Comparison of ENCODE assay signal across 10 cellular contexts in genomic region chr3:30511524-30512278, GRCh38.
A peak's percentile ranks its signal among the peaks of the same experiment; 100 is the strongest.
DNase-seq lines count a peak whose midpoint lies in the region; ATAC-seq and TF ChIP-seq lines count a peak whose summit lies in the region.
"Had no signal": no experiment of that assay in that cellular context is flagged by ENCODE, and none has a peak within 500 bp of the region (broad histone marks: within the 10 kb centered on the region; RNA-seq: fewer than 3 reads in every experiment).

No MANE protein-coding gene starts in this region.

- no peak overlapping the region for H3K27ac Mint-ChIP-seq in natural killer cell treated with Interleukin-12 subunit alpha and Interleukin-12 subunit beta and Interleukin-15 and Interleukin-18, amount 100 ng/mL, for 72 hours

- no peaks in the 10 kb centered on the region for H3K36me3 Mint-ChIP-seq in natural killer cell treated with Interleukin-12 subunit alpha and Interleukin-12 subunit beta and Interleukin-15 and Interleukin-18, amount 100 ng/mL, for 72 hours

- H3K4me1 Mint-ChIP-seq in natural killer cell treated with Interleukin-12 subunit alpha and Interleukin-12 subunit beta and Interleukin-15 and Interleukin-18, amount 100 ng/mL, for 72 hours (ENCODE audit: low read depth in 2 of 2): no peaks in the 10 kb centered on the region

- H3K27me3 ChIP-seq in neutrophil: no peaks in the 10 kb centered on the region
- H3K27me3 ChIP-seq: testis had no signal

- H3K4me3 Mint-ChIP-seq in natural killer cell treated with Interleukin-12 subunit alpha and Interleukin-12 subunit beta and Interleukin-15 and Interleukin-18, amount 100 ng/mL, for 72 hours: no peak overlapping the region

- DNase-seq in COLO829 (ENCODE audit: low spot score) (peak; percentile 56), NCI-H460 (ENCODE audit: extremely low read depth, low read depth) (peak; percentile 80), dermis blood vessel endothelial cell (peak; percentile 54), NCI-H187 (lab: John Stamatoyannopoulos, UW) (no peak)
- no peak for DNase-seq in natural killer cell treated with Interleukin-12 subunit alpha and Interleukin-12 subunit beta and Interleukin-15 and Interleukin-18, amount 100 ng/mL, for 72 hours (ENCODE audit: low spot score)
- no peak for DNase-seq in activated CD8-positive, alpha-beta memory T cell treated with anti-CD3 and anti-CD28 coated beads for 24 hours
- DNase-seq: activated T-cell treated with anti-CD3 and anti-CD28 coated beads, Interleukin-2, amount 50 U/mL, for 1 hour; testis had no signal

- no peaks in the 10 kb centered on the region for H3K36me3 ChIP-seq in neutrophil

- ATAC-seq in natural killer cell treated with Interleukin-12 subunit alpha and Interleukin-12 subunit beta and Interleukin-15 and Interleukin-18, amount 100 ng/mL, for 72 hours: no peak
- ATAC-seq in GM21390 (IDR thresholded peaks at IDR 0.05; ENCODE audit: unreplicated experiment): no peak

- peak overlapping the region; percentile 64 for H3K27ac ChIP-seq in neutrophil

- H3K9me3 Mint-ChIP-seq in natural killer cell treated with Interleukin-12 subunit alpha and Interleukin-12 subunit beta and Interleukin-15 and Interleukin-18, amount 100 ng/mL, for 72 hours: no peaks in the 10 kb centered on the region

- no peak for TF ChIP-seq CTCF in neutrophil (IDR thresholded peaks at IDR 0.05)

- H3K4me3 ChIP-seq in neutrophil (ENCODE audit: low read depth in 1 of 2, low read length in 1 of 2): no peak overlapping the region
- H3K4me3 ChIP-seq: testis had no signal

- no peaks in the 10 kb centered on the region for H3K9me3 ChIP-seq in neutrophil
- H3K9me3 ChIP-seq: testis had no signal

- no peaks in the 10 kb centered on the region for H3K27me3 Mint-ChIP-seq in natural killer cell treated with Interleukin-12 subunit alpha and Interleukin-12 subunit beta and Interleukin-15 and Interleukin-18, amount 100 ng/mL, for 72 hours

- peaks cover 11 to 14% of the 10 kb centered on the region in 2 experiments for H3K4me1 ChIP-seq in neutrophil (ENCODE audit: control insufficient read depth in 1 of 2, insufficient read depth in 1 of 2, low read depth in 1 of 2, low read length in 1 of 2)
- H3K4me1 ChIP-seq: testis had no signal

Comparison
In these comparisons a context has a peak if more than half of its experiments do, and no peak if none do; other contexts are left out.
1. DNase-seq: peak in COLO829 (single experiment), NCI-H460 (single experiment) and dermis blood vessel endothelial cell (single experiment); none in natural killer cell treated with Interleukin-12 subunit alpha and Interleukin-12 subunit beta and Interleukin-15 and Interleukin-18, amount 100 ng/mL, for 72 hours (single experiment), NCI-H187 (0 of 2) and activated CD8-positive, alpha-beta memory T cell treated with anti-CD3 and anti-CD28 coated beads for 24 hours (single experiment).